Comparison of ENCODE assay signal across 4 cellular contexts in genomic region chr12:112947314-112947713, GRCh38.
TF ChIP-seq lines count a peak whose summit lies in the region.

No MANE protein-coding gene starts in this region.

TF ChIP-seq in A549, 52 proteins besides CTCF, POLR2A, EP300 and RAD21:
- TF ChIP-seq ELK1 (IDR thresholded peaks at IDR 0.05; ENCODE audit: low read depth, low read length) (no peak), RARB (CRISPR knock-in tag; IDR thresholded peaks at IDR 0.05) (no peak), REST (IDR thresholded peaks at IDR 0.05) (no peak), KDM1A (IDR thresholded peaks at IDR 0.05; ENCODE audit: low read depth) (0 out of 2 replicates have a peak, but pooled peaks have one; percentile 60), FOXS1 (CRISPR knock-in tag; IDR thresholded peaks at IDR 0.05) (no peak), HOXB5 (CRISPR knock-in tag; IDR thresholded peaks at IDR 0.05) (no peak)

TF ChIP-seq in HEK293, 187 proteins besides CTCF, POLR2A, EP300 and RAD21:
- TF ChIP-seq ZNF571 (tag by site-specific recombination; IDR thresholded peaks at IDR 0.05) (no peak), ZNF146 (tag by site-specific recombination; IDR thresholded peaks at IDR 0.05) (peak; percentile 84)

TF ChIP-seq in K562, 482 proteins besides CTCF, POLR2A, EP300 and RAD21:
- TF ChIP-seq ZNF146 (CRISPR knock-in tag; IDR thresholded peaks at IDR 0.05; ENCODE audit: unreplicated experiment), result peak; percentile 92
- no peak for TF ChIP-seq HNRNPL (IDR thresholded peaks at IDR 0.05; ENCODE audit: low read depth, low read length)

TF ChIP-seq in H1, 55 proteins besides CTCF, POLR2A, EP300 and RAD21:
- TF ChIP-seq SRF (IDR thresholded peaks at IDR 0.05; ENCODE audit: low read depth, low read length) (no peak), CBX8 (IDR thresholded peaks at IDR 0.05; ENCODE audit: borderline replicate concordance, low read depth, low read length) (no peak), KDM4A (IDR thresholded peaks at IDR 0.05; ENCODE audit: low read depth, low read length, severe bottlenecking) (no peak), BRCA1 (IDR thresholded peaks at IDR 0.05; ENCODE audit: low read depth, low read length) (no peak), SP2 (IDR thresholded peaks at IDR 0.05; ENCODE audit: low read length) (no peak), BACH1 (IDR thresholded peaks at IDR 0.05; ENCODE audit: low read length) (no peak), KDM1A (IDR thresholded peaks at IDR 0.05; ENCODE audit: borderline replicate concordance, low read length) (0 out of 2 replicates have a peak, but pooled peaks have one; percentile 34), SAP30 (IDR thresholded peaks at IDR 0.05; ENCODE audit: insufficient read depth, insufficient replicate concordance, low read length) (no peak), CHD7 (IDR thresholded peaks at IDR 0.05; ENCODE audit: insufficient replicate concordance, low read length) (no peak)
